ENCODE assay signal across 13 cellular contexts in the genomic region with DNA sequence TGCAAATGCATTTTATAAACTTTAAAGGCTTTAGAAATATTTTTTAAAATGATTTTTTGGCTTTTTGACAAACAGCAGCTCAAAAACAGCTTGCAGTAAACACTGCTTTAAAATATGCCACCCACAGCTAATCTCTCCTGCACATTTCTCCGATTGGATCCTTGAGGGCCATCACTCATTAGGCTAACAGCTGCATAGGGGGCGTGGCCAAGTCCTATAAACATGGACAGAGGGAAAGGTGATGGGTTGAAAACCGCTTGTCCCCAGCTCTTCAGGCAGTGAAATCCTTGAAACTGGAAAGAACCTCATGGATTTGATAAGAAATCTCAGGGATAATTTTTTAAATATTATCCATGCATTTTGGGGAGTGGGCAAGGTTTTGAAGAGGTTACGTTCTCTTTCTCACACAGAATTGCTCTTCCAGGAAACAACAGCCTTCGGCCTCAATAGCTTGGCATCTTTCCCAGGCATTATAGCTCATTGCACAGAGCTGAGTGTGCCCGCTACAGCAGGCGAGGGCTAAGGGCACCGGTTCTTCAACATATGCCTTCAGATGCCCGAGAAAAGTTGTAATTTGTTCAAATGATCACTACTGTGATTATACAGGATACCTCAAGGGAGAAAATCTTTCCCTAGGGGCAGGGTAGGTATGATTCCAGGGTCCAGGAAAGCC. TPM values are rescaled to one million over a fixed set of nuclear protein-coding genes. Genes with fewer than 3 reads are reported as not detected.
DNase-seq lines count a peak whose midpoint lies in the region; ATAC-seq lines count a peak whose summit lies in the region.
"Had no signal": no experiment of that assay in that cellular context is flagged by ENCODE, and none has a peak within 500 bp of the region (broad histone marks: within the 10 kb centered on the region; RNA-seq: fewer than 3 reads in every experiment).

No MANE protein-coding gene starts in this region.

- ATAC-seq in GM21825 (IDR thresholded peaks at IDR 0.05; ENCODE audit: unreplicated experiment): no peak
- ATAC-seq: activated T-cell treated with anti-CD3 and anti-CD28 coated beads, Interleukin-2, amount 50 U/mL, for 72 hours; body of pancreas; natural killer cell treated with Interleukin-12 subunit alpha and Interleukin-12 subunit beta and Interleukin-15 and Interleukin-18, amount 100 ng/mL, for 72 hours had no signal

- peak; percentile 36 for DNase-seq in DMS53 treated with DMSO at 0.1 percent for 48 hours (lab: John Stamatoyannopoulos, UW; ENCODE audit: unreplicated experiment)
- peak; percentile 68 for DNase-seq in NCI-H1092 treated with DMSO at 0.1 percent for 48 hours (lab: John Stamatoyannopoulos, UW)
- DNase-seq in RPMI7951 (ENCODE audit: low read depth): peak; percentile 28
- DNase-seq in lung microvascular endothelial cell (ENCODE audit: low read depth in 2 of 2): peak; percentile 48 to 55
- DNase-seq in stimulated activated CD4-positive, alpha-beta T cell treated with anti-CD3 and anti-CD28 coated beads, Interleukin-12 subunit alpha, Interleukin-12 subunit beta, amount 100 ng/mL, for 4 hours: no peak
- no peak for DNase-seq in activated CD4-positive, alpha-beta T cell treated with anti-CD3 and anti-CD28 coated beads for 4 hours
- DNase-seq in NCI-H187 (lab: John Stamatoyannopoulos, UW): no peak
- DNase-seq: activated CD4-positive, alpha-beta T cell treated with anti-CD3 and anti-CD28 coated beads for 1 hour; activated T-cell treated with anti-CD3 and anti-CD28 coated beads, Interleukin-2, amount 50 U/mL, for 72 hours had no signal

RNA-seq across cellular contexts. Expression of a gene that starts 1.7 kb away (rescaled TPM):
- 0.29 and 0.84 TPM in 2 replicates for total RNA-seq in RPMI7951 (2014; rRNA removed; shearing (Covaris generic))
- not detected in 2 replicates for total RNA-seq in lung microvascular endothelial cell
- total RNA-seq: activated T-cell treated with anti-CD3 and anti-CD28 coated beads, Interleukin-2, amount 50 U/mL, for 72 hours; temporal lobe had no signal

Comparison
In these comparisons a context has a peak if more than half of its experiments do, and no peak if none do; other contexts are left out.
1. DNase-seq: peak in DMS53 treated with DMSO at 0.1 percent for 48 hours (single experiment), NCI-H1092 treated with DMSO at 0.1 percent for 48 hours (single experiment), RPMI7951 (single experiment) and lung microvascular endothelial cell (2 of 2); none in stimulated activated CD4-positive, alpha-beta T cell treated with anti-CD3 and anti-CD28 coated beads, Interleukin-12 subunit alpha, Interleukin-12 subunit beta, amount 100 ng/mL, for 4 hours (single experiment), activated CD4-positive, alpha-beta T cell treated with anti-CD3 and anti-CD28 coated beads for 4 hours (0 of 2) and NCI-H187 (0 of 2).